Comparison of ENCODE assay signal across 8 cellular contexts in the genomic region with DNA sequence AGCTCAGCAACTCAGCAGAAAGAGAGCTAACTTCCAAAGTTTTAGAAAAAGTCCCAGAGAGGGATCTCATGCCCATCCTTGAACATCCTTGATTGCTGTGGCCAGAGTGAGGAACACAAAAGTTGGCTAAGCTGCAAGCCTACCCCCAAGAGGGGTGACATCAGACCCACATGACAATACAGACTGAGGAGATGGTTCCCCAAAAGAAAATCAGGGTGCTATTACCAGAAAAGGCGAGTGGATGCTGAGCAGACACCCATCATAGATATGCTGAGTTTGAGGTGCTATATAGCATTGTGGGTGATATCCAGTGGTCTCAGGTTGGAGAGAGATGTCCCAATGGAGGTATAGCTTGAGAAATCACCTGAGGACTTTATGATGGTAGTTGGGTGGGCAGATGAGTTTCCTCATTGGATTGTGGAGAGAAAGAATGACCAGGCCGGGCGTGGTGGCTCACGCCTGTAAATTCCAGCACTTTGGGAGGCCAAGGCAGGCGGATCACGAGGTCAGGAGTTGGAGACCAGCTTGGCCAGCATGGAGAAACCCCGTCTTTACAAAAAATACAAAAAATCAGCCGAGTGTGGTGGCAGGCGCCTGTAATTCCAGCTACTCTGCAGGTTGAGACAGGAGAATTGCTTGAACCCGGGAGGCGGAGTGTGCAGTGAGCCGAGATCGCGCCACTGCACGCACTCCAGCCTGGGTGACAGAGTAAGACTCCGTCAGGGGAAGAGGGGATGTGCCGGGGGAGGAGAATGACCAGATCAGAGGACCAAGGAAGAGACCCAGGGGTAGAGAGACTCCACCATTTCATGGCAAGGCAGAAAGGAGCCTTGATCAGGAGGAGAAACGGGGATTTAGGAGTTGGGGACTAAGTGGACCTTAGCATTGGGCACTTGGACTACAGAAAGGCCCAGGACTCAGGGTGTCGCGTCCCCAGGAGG. TPM values are rescaled to one million over a fixed set of nuclear protein-coding genes. Genes with fewer than 3 reads are reported as not detected.
DNase-seq lines count a peak whose midpoint lies in the region; ATAC-seq, FAIRE-seq and TF ChIP-seq lines count a peak whose summit lies in the region.

No MANE protein-coding gene starts in this region.

- ATAC-seq in activated naive CD8-positive, alpha-beta T cell treated with anti-CD3 and anti-CD28 coated beads, Interleukin-2, amount 50 U/mL, for 24 hours = no peak

- DNase-seq in T-helper 1 cell (no peak), kidney epithelial cell (ENCODE audit: low read depth) (no peak), cerebellar nuclear complex (lab: John Stamatoyannopoulos, UW) (no peak), hepatic stellate cell (ENCODE audit: low spot score) (no peak), HTR-8/SVneo (ENCODE audit: insufficient read length, low spot score) (no peak)
- DNase-seq in activated naive CD8-positive, alpha-beta T cell treated with anti-CD3 and anti-CD28 coated beads, Interleukin-2, amount 50 U/mL, for 24 hours = no peak

- peaks cover 19% of the 10 kb centered on the region for H3K4me1 ChIP-seq in stomach smooth muscle (ENCODE audit: control insufficient read depth, insufficient read depth, low read length)

- H3K27ac Mint-ChIP-seq in T-helper 1 cell treated with Interleukin-12 subunit alpha and Interleukin-12 subunit beta and Interleukin-4 antibody, amounts not matched to agents 30 μg/mL and 1 μg/mL, for 36 hours = peak overlapping the region; percentile 97
- peak overlapping the region; percentile 97 for H3K27ac Mint-ChIP-seq in activated naive CD8-positive, alpha-beta T cell treated with anti-CD3 and anti-CD28 coated beads, Interleukin-2, amount 50 U/mL, for 24 hours

- H3K27me3 Mint-ChIP-seq in T-helper 1 cell treated with Interleukin-12 subunit alpha and Interleukin-12 subunit beta and Interleukin-4 antibody, amounts not matched to agents 30 μg/mL and 1 μg/mL, for 36 hours (ENCODE audit: low read depth) = no peaks in the 10 kb centered on the region
- no peaks in the 10 kb centered on the region for H3K27me3 Mint-ChIP-seq in activated naive CD8-positive, alpha-beta T cell treated with anti-CD3 and anti-CD28 coated beads, Interleukin-2, amount 50 U/mL, for 24 hours

- TF ChIP-seq CTCF in kidney epithelial cell (IDR thresholded peaks at IDR 0.05; ENCODE audit: insufficient read depth, low read length, poor library complexity, severe bottlenecking) = no peak

- FAIRE-seq in HTR-8/SVneo (lab: Jason Lieb, UNC) = no peak

- peak overlapping the region; percentile 58 to 68 for H3K9ac ChIP-seq in stomach smooth muscle (ENCODE audit: low read length in 2 of 2)

- peak overlapping the region; percentile 70 for H3K27ac ChIP-seq in stomach smooth muscle (ENCODE audit: low read length)

- H3K4me3 ChIP-seq in kidney epithelial cell (ENCODE audit: low read depth, low read length) (peak overlapping the region; percentile 0), stomach smooth muscle (ENCODE audit: low read length in 2 of 2) (peak overlapping the region; percentile 82 to 84)

- H3K9me3 ChIP-seq in stomach smooth muscle (ENCODE audit: control insufficient read depth in 2 of 2, low read length in 2 of 2) = no peaks in the 10 kb centered on the region

- H3K36me3 Mint-ChIP-seq in T-helper 1 cell treated with Interleukin-12 subunit alpha and Interleukin-12 subunit beta and Interleukin-4 antibody, amounts not matched to agents 30 μg/mL and 1 μg/mL, for 36 hours (ENCODE audit: low read depth) = peaks cover 18% of the 10 kb centered on the region
- peaks cover 23% of the 10 kb centered on the region for H3K36me3 Mint-ChIP-seq in activated naive CD8-positive, alpha-beta T cell treated with anti-CD3 and anti-CD28 coated beads, Interleukin-2, amount 50 U/mL, for 24 hours (ENCODE audit: low read depth)

- H3K36me3 ChIP-seq in kidney epithelial cell (ENCODE audit: control insufficient read depth, insufficient read depth, low read length) (no peaks in the 10 kb centered on the region), stomach smooth muscle (ENCODE audit: control insufficient read depth in 2 of 2, insufficient read depth in 2 of 2, low read length in 2 of 2) (no peaks in the 10 kb centered on the region)

- no peaks in the 10 kb centered on the region for H3K27me3 ChIP-seq in kidney epithelial cell (ENCODE audit: control insufficient read depth, insufficient read depth, low read length)
- no peaks in the 10 kb centered on the region for H3K27me3 ChIP-seq in stomach smooth muscle (ENCODE audit: control insufficient read depth in 1 of 2, insufficient read depth in 2 of 2, low read length in 2 of 2)

- H3K4me3 Mint-ChIP-seq in T-helper 1 cell treated with Interleukin-12 subunit alpha and Interleukin-12 subunit beta and Interleukin-4 antibody, amounts not matched to agents 30 μg/mL and 1 μg/mL, for 36 hours = peak overlapping the region; percentile 99
- H3K4me3 Mint-ChIP-seq in activated naive CD8-positive, alpha-beta T cell treated with anti-CD3 and anti-CD28 coated beads, Interleukin-2, amount 50 U/mL, for 24 hours = peak overlapping the region; percentile 98

- peaks cover 25% of the 10 kb centered on the region for H3K4me1 Mint-ChIP-seq in T-helper 1 cell treated with Interleukin-12 subunit alpha and Interleukin-12 subunit beta and Interleukin-4 antibody, amounts not matched to agents 30 μg/mL and 1 μg/mL, for 36 hours (ENCODE audit: low read depth)
- H3K4me1 Mint-ChIP-seq in activated naive CD8-positive, alpha-beta T cell treated with anti-CD3 and anti-CD28 coated beads, Interleukin-2, amount 50 U/mL, for 24 hours = peaks cover 25% of the 10 kb centered on the region

- H3K9me3 Mint-ChIP-seq in T-helper 1 cell treated with Interleukin-12 subunit alpha and Interleukin-12 subunit beta and Interleukin-4 antibody, amounts not matched to agents 30 μg/mL and 1 μg/mL, for 36 hours = no peaks in the 10 kb centered on the region
- H3K9me3 Mint-ChIP-seq in activated naive CD8-positive, alpha-beta T cell treated with anti-CD3 and anti-CD28 coated beads, Interleukin-2, amount 50 U/mL, for 24 hours = no peaks in the 10 kb centered on the region

RNA-seq across cellular contexts. Expression of gene PCK2, which starts 0.9 kb away (rescaled TPM):
- 127 and 142 TPM in 2 replicates for total RNA-seq in kidney epithelial cell

RNA-seq across cellular contexts. Expression of gene DCAF11, which starts 21.3 kb away (rescaled TPM):
- total RNA-seq in kidney epithelial cell = 63.3 and 83.9 TPM in 2 replicates

RNA-seq across cellular contexts. Expression of gene NRL, which starts 21.5 kb away (rescaled TPM):
- 3.6 and 4.8 TPM in 2 replicates for total RNA-seq in kidney epithelial cell

RNA-seq across cellular contexts. Expression of gene CPNE6, which starts 21.9 kb away (rescaled TPM):
- total RNA-seq in kidney epithelial cell = not detected in 2 replicates

RNA-seq across cellular contexts. Expression of gene FITM1, which starts 37.2 kb away (rescaled TPM):
- not detected in 2 replicates for total RNA-seq in kidney epithelial cell
